In the genomic region with DNA sequence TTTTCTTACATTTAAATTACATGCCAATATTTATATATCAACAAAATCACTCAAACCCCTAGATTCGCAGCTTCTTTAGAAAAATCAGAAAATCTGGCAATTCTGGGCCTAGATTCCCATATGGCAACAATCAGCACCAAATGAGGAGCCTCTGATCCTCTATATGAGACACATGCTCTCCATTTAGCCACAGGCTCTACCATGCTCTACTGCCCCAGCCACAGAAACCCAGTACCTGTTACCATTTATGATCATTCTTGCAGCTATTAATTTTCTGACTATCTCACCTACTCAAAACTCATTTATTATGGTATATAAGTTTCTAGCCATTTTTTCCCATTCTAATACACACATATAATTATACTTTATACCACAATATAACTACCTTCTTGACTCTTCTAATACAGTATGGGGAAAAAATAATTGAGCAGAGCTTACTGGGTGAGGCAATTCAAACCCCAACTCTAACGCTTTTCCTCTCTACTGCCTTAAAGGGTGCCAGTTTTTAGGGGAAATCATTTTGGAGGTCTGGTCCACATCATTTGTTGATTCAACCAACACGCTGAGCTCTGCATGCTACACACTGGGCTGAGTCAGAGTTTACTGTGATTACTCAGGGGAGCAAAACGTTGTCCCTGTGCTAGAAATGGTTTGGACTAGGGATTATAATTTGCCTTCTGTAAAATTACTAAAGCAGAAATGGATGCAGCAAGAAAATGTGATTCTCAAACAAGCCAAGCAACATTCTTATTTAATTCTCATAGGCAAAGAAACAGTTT, we compare ENCODE assay signal across 9 cellular contexts. TPM values are rescaled to one million over a fixed set of nuclear protein-coding genes. Genes with fewer than 3 reads are reported as not detected.
A peak's percentile ranks its signal among the peaks of the same experiment; 100 is the strongest.
DNase-seq lines count a peak whose midpoint lies in the region; ATAC-seq and TF ChIP-seq lines count a peak whose summit lies in the region.
"Had no signal": no experiment of that assay in that cellular context is flagged by ENCODE, and none has a peak within 500 bp of the region (broad histone marks: within the 10 kb centered on the region; RNA-seq: fewer than 3 reads in every experiment).

No MANE protein-coding gene starts in this region.

- no peaks in the 10 kb centered on the region for H3K36me3 Mint-ChIP-seq in WTC11
- H3K36me3 Mint-ChIP-seq in activated T-helper 2 cell treated with anti-CD3 and anti-CD28 coated beads, Interferon-gamma antibody, Interleukin-2, Interleukin-4, amounts not matched to agents 10 μg/mL and 5 μg/mL and 100 μg/mL, durations not matched to agents 14 hours and 24 hours and 36 hours (ENCODE audit: low read depth), result no peaks in the 10 kb centered on the region

- no peaks in the 10 kb centered on the region for H3K36me3 ChIP-seq in suprapubic skin
- no peaks in the 10 kb centered on the region for H3K36me3 ChIP-seq in H7 (replicated peaks; ENCODE audit: control insufficient read depth, insufficient read depth, low read length)

- ATAC-seq in GM21717 (IDR thresholded peaks at IDR 0.05; ENCODE audit: unreplicated experiment), result peak; percentile 41
- no peak for ATAC-seq in WTC11
- ATAC-seq in left ventricle myocardium superior, result peak; percentile 25
- no peak for ATAC-seq in HG02840 (IDR thresholded peaks at IDR 0.05; ENCODE audit: low FRiP score, unreplicated experiment)

- H3K4me3 ChIP-seq in suprapubic skin (no peak overlapping the region), H7 (ENCODE audit: insufficient read depth, low read depth, low read length) (no peak overlapping the region)

- POLR2A ChIA-PET in WTC11 (lab: Charles Lee), result interaction anchor here (1.2 to 1.3 kb wide), 2 partner anchors 16 to 96 kb away, joined by 3 read pairs; no protein-coding TSS in a partner anchor

- no peak overlapping the region for H3K4me3 Mint-ChIP-seq in WTC11
- no peak overlapping the region for H3K4me3 Mint-ChIP-seq in activated T-helper 2 cell treated with anti-CD3 and anti-CD28 coated beads, Interferon-gamma antibody, Interleukin-2, Interleukin-4, amounts not matched to agents 10 μg/mL and 5 μg/mL and 100 μg/mL, durations not matched to agents 14 hours and 24 hours and 36 hours (ENCODE audit: low read depth)
- H3K4me3 Mint-ChIP-seq: activated B cell treated with CpG ODN at 0.5 μM for 24 hours had no signal

- no peak for TF ChIP-seq EP300 in suprapubic skin (IDR thresholded peaks at IDR 0.05)

- H3K4me1 ChIP-seq in suprapubic skin, result peaks cover 58% of the 10 kb centered on the region

- no peak for TF ChIP-seq CTCF in WTC11 (IDR thresholded peaks at IDR 0.05)
- no peak for TF ChIP-seq CTCF in suprapubic skin (IDR thresholded peaks at IDR 0.05)

- no peak for DNase-seq in WTC11 (ENCODE audit: low spot score)
- DNase-seq in left ventricle myocardium superior, result no peak
- DNase-seq in suprapubic skin (ENCODE audit: low spot score in 2 of 2), result no peak
- no peak for DNase-seq in NOMO-1 (lab: John Stamatoyannopoulos, UW; ENCODE audit: unreplicated experiment in 2 of 2)
- DNase-seq in H7, result no peak
- DNase-seq in activated T-helper 2 cell treated with anti-CD3 and anti-CD28 coated beads, Interferon-gamma antibody, Interleukin-2, Interleukin-4, amounts not matched to agents 10 μg/mL and 5 μg/mL and 100 μg/mL, durations not matched to agents 14 hours and 24 hours and 36 hours (ENCODE audit: low spot score), result no peak
- DNase-seq: activated B cell treated with CpG ODN at 0.5 μM for 24 hours had no signal

- WGBS in suprapubic skin, result 52% methylated on average over 4 of the region's 4 CpGs

- H3K9me3 ChIP-seq in suprapubic skin, result no peaks in the 10 kb centered on the region

- intact Hi-C loops in left ventricle myocardium superior (cut with micrococcal nuclease), result no loop called here
- intact Hi-C loops in activated T-helper 2 cell treated with anti-CD3 and anti-CD28 coated beads, Interferon-gamma antibody, Interleukin-2, Interleukin-4, amounts not matched to agents 10 μg/mL and 5 μg/mL and 100 μg/mL, durations not matched to agents 14 hours and 24 hours and 36 hours (cut with micrococcal nuclease), result no loop called here

- H3K9me3 Mint-ChIP-seq in WTC11, result peaks cover 6% of the 10 kb centered on the region; the same call in 1 of the 2 replicates
- no peaks in the 10 kb centered on the region for H3K9me3 Mint-ChIP-seq in activated T-helper 2 cell treated with anti-CD3 and anti-CD28 coated beads, Interferon-gamma antibody, Interleukin-2, Interleukin-4, amounts not matched to agents 10 μg/mL and 5 μg/mL and 100 μg/mL, durations not matched to agents 14 hours and 24 hours and 36 hours
- H3K9me3 Mint-ChIP-seq: activated B cell treated with CpG ODN at 0.5 μM for 24 hours had no signal

- H3K27me3 ChIP-seq in suprapubic skin (no peaks in the 10 kb centered on the region), H7 (ENCODE audit: control insufficient read depth, insufficient read depth, low read length) (no peaks in the 10 kb centered on the region)

- CTCF ChIA-PET in WTC11 (lab: Charles Lee), result interaction anchor here (0.7 to 2.6 kb wide), 5 partner anchors 10 to 109 kb away, joined by 3 to 20 read pairs (median 3); no protein-coding TSS in a partner anchor

- no peaks in the 10 kb centered on the region for H3K27me3 Mint-ChIP-seq in WTC11 (ENCODE audit: low read depth)
- H3K27me3 Mint-ChIP-seq in activated T-helper 2 cell treated with anti-CD3 and anti-CD28 coated beads, Interferon-gamma antibody, Interleukin-2, Interleukin-4, amounts not matched to agents 10 μg/mL and 5 μg/mL and 100 μg/mL, durations not matched to agents 14 hours and 24 hours and 36 hours (ENCODE audit: low read depth), result peaks cover 10% of the 10 kb centered on the region
- H3K27me3 Mint-ChIP-seq: activated B cell treated with CpG ODN at 0.5 μM for 24 hours had no signal

- peak overlapping the region; percentile 85 for H3K27ac Mint-ChIP-seq in WTC11
- no peak overlapping the region for H3K27ac Mint-ChIP-seq in activated T-helper 2 cell treated with anti-CD3 and anti-CD28 coated beads, Interferon-gamma antibody, Interleukin-2, Interleukin-4, amounts not matched to agents 10 μg/mL and 5 μg/mL and 100 μg/mL, durations not matched to agents 14 hours and 24 hours and 36 hours
- H3K27ac Mint-ChIP-seq: activated B cell treated with CpG ODN at 0.5 μM for 24 hours had no signal

- peaks cover 72% of the 10 kb centered on the region for H3K4me1 Mint-ChIP-seq in WTC11
- H3K4me1 Mint-ChIP-seq in activated T-helper 2 cell treated with anti-CD3 and anti-CD28 coated beads, Interferon-gamma antibody, Interleukin-2, Interleukin-4, amounts not matched to agents 10 μg/mL and 5 μg/mL and 100 μg/mL, durations not matched to agents 14 hours and 24 hours and 36 hours (ENCODE audit: low read depth), result no peaks in the 10 kb centered on the region

- no peak for TF ChIP-seq POLR2A in suprapubic skin (IDR thresholded peaks at IDR 0.05)

- H3K27ac ChIP-seq in suprapubic skin, result peak overlapping the region; percentile 65

TF ChIP-seq in WTC11, 78 proteins besides CTCF, POLR2A, EP300 and RAD21 (continues in another document):
- TF ChIP-seq SMAD4 (CRISPR knock-in tag; IDR thresholded peaks at IDR 0.05), result no peak
- TF ChIP-seq, protein P1, sequence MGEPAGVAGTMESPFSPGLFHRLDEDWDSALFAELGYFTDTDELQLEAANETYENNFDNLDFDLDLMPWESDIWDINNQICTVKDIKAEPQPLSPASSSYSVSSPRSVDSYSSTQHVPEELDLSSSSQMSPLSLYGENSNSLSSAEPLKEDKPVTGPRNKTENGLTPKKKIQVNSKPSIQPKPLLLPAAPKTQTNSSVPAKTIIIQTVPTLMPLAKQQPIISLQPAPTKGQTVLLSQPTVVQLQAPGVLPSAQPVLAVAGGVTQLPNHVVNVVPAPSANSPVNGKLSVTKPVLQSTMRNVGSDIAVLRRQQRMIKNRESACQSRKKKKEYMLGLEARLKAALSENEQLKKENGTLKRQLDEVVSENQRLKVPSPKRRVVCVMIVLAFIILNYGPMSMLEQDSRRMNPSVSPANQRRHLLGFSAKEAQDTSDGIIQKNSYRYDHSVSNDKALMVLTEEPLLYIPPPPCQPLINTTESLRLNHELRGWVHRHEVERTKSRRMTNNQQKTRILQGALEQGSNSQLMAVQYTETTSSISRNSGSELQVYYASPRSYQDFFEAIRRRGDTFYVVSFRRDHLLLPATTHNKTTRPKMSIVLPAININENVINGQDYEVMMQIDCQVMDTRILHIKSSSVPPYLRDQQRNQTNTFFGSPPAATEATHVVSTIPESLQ (CRISPR knock-in tag; IDR thresholded peaks at IDR 0.05), result no peak
- TF ChIP-seq, protein P2, sequence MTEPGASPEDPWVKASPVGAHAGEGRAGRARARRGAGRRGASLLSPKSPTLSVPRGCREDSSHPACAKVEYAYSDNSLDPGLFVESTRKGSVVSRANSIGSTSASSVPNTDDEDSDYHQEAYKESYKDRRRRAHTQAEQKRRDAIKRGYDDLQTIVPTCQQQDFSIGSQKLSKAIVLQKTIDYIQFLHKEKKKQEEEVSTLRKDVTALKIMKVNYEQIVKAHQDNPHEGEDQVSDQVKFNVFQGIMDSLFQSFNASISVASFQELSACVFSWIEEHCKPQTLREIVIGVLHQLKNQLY (CRISPR knock-in tag; IDR thresholded peaks at IDR 0.05), result no peak

RNA-seq across cellular contexts. Expression of a gene that starts 11.6 kb away (rescaled TPM):
- total RNA-seq in WTC11 (2021), result 223 to 226 TPM (median 226 TPM) in 3 replicates
- total RNA-seq in left ventricle myocardium superior, result 231 TPM
- total RNA-seq in suprapubic skin, result 100 to 1,000 TPM in 1 of 4 donors, 10 to 100 TPM in 3; 71.4 to 112 (median 77.7) TPM
- 31.3 and 32.4 TPM in 2 replicates for total RNA-seq in H7 (2014; rRNA removed; shearing (Covaris generic))
- total RNA-seq in activated T-helper 2 cell treated with anti-CD3 and anti-CD28 coated beads, Interferon-gamma antibody, Interleukin-2, Interleukin-4, amounts not matched to agents 10 μg/mL and 5 μg/mL and 100 μg/mL, durations not matched to agents 14 hours and 24 hours and 36 hours, result 2.7 and 2.9 TPM in 2 replicates

Comparison
In these comparisons a context has a peak if more than half of its experiments do, and no peak if none do; other contexts are left out.
1. ATAC-seq: peak in GM21717 (single experiment) and left ventricle myocardium superior (single experiment); none in WTC11 (single experiment) and HG02840 (single experiment).